Comparison of ENCODE assay signal across 4 cellular contexts in the genomic region with DNA sequence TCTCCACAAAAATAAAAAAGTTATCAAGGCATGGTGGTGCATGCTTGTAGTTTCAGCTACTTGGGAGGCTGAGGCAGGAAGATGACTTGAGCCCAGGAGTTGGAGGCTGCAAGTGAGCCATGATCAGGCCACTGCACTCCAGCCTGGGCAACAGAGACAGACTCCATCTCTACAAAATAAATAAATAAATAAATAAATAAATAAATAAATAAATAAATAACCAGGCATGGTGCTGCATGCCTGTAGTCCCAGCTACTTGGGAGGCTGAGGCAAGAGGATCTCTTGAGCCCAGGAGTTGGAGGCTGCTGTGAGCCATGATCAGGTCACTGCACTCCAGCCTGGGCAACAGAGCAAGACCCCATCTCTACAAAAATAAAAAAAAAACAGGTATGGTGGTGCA. TPM values are rescaled to one million over a fixed set of nuclear protein-coding genes. Genes with fewer than 3 reads are reported as not detected.
"Had no signal": no experiment of that assay in that cellular context is flagged by ENCODE, and none has a peak within 500 bp of the region (broad histone marks: within the 10 kb centered on the region; RNA-seq: fewer than 3 reads in every experiment).

No MANE protein-coding gene starts in this region.

RNA-seq across cellular contexts. Expression of a gene that starts 26.0 kb away (rescaled TPM):
- total RNA-seq: LHCN-M2, M059J, MCF 10A, NCI-H460 had no signal
